ENCODE assay signal across 24 cellular contexts in genomic region chr5:124102491-124102890, GRCh38.
DNase-seq lines count a peak whose midpoint lies in the region; ATAC-seq lines count a peak whose summit lies in the region.
"Had no signal": no experiment of that assay in that cellular context is flagged by ENCODE, and none has a peak within 500 bp of the region (broad histone marks: within the 10 kb centered on the region; RNA-seq: fewer than 3 reads in every experiment).

No MANE protein-coding gene starts in this region.

- no peak overlapping the region for H3K4me3 ChIP-seq in skeletal muscle cell (ENCODE audit: low read depth, low read length)
- H3K4me3 ChIP-seq: dorsolateral prefrontal cortex, prostate gland, upper lobe of right lung had no signal

- ATAC-seq in GM21381 (IDR thresholded peaks at IDR 0.05; ENCODE audit: unreplicated experiment) (no peak), HG02981 (IDR thresholded peaks at IDR 0.05; ENCODE audit: unreplicated experiment) (no peak)
- ATAC-seq: upper lobe of right lung had no signal

- DNase-seq in DMS 273 (lab: John Stamatoyannopoulos, UW; ENCODE audit: unreplicated experiment) (peak; percentile 39), DMS 273 treated with DMSO at 0.1 percent for 48 hours (lab: John Stamatoyannopoulos, UW) (no peak), brain pericyte (ENCODE audit: low read depth, low spot score) (peak; percentile 53), fibroblast of peridontal ligament (ENCODE audit: extremely low read depth) (peak; percentile 64), skeletal muscle cell (ENCODE audit: low read depth) (peak; percentile 58), NCI-H1105 (lab: John Stamatoyannopoulos, UW) (no peak)
- DNase-seq: activated CD4-positive, alpha-beta T cell treated with anti-CD3 and anti-CD28 coated beads for 48 hours; activated naive CD4-positive, alpha-beta T cell treated with anti-CD3 and anti-CD28 coated beads for 36 hours; activated T-cell treated with anti-CD3 and anti-CD28 coated beads, Interleukin-2, amount 50 U/mL, for 48 hours; CD4-positive, CD25-positive, alpha-beta regulatory T cell; central memory CD4-positive, alpha-beta T cell; dorsolateral prefrontal cortex; Kasumi-1; kidney glomerular epithelial cell; NCI-H1092 treated with DMSO at 0.1 percent for 48 hours; NCI-H1930; NCI-H226; NCI-H774; stimulated activated CD4-positive, alpha-beta T cell treated with anti-CD3 and anti-CD28 coated beads, Interleukin-2, amount 100 ng/mL, for 24 hours; substantia nigra; upper lobe of right lung had no signal

Comparison
In these comparisons a context has a peak if more than half of its experiments do, and no peak if none do; other contexts are left out.
1. DNase-seq: peak in DMS 273 (single experiment), brain pericyte (single experiment), fibroblast of peridontal ligament (single experiment) and skeletal muscle cell (single experiment); none in DMS 273 treated with DMSO at 0.1 percent for 48 hours (single experiment) and NCI-H1105 (single experiment).